In the genomic region with DNA sequence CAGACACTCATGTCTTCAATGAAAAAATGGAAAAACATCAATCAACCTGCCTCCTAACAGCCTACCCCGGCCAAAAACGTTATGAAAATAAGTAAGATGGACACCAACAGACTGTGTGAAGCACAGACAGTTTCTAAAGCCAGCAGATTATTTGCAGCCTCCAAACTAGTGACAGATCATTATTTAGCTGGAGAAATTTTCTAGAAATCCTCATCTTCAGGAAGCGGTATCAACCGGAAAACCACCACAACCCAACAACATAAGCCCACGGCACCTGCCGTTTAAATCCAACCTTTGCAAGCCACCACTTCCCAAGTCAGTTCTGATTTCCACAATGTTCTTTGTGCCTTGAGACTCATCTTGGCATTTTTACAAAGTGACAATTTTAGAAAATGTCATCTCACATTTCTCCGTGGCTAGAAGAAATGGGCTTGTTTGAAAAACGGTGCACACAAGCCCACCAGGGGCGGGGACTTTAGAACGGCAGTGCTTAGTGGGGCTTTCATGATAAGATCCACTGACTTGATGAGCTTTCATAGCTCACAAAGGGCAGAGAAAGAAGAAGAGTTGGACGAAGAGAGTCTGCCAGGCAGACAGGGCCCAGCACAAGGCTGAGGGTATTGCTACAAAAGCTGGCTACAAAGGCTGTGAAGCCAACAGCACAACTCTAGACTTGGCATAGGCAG, we compare ENCODE assay signal across 26 cellular contexts. TPM values are rescaled to one million over a fixed set of nuclear protein-coding genes. Genes with fewer than 3 reads are reported as not detected.
DNase-seq lines count a peak whose midpoint lies in the region; ATAC-seq and TF ChIP-seq lines count a peak whose summit lies in the region.
"Had no signal": no experiment of that assay in that cellular context is flagged by ENCODE, and none has a peak within 500 bp of the region (broad histone marks: within the 10 kb centered on the region; RNA-seq: fewer than 3 reads in every experiment).

No MANE protein-coding gene starts in this region.

- H3K27me3 ChIP-seq in CD8-positive, alpha-beta T cell (ENCODE audit: insufficient read depth, low read length) = no peaks in the 10 kb centered on the region
- no peaks in the 10 kb centered on the region for H3K27me3 ChIP-seq in skeletal muscle tissue (ENCODE audit: control insufficient read depth in 3 of 3, insufficient read depth in 3 of 3, low read length in 3 of 3)
- H3K27me3 ChIP-seq: Peyer's patch had no signal

- ATAC-seq in CD8-positive, alpha-beta T cell = no peak
- ATAC-seq in GM21576 (IDR thresholded peaks at IDR 0.05; ENCODE audit: unreplicated experiment) (no peak), HG03565 (IDR thresholded peaks at IDR 0.05; ENCODE audit: unreplicated experiment) (no peak), GM21515 (IDR thresholded peaks at IDR 0.05; ENCODE audit: unreplicated experiment) (no peak)

- no peak for TF ChIP-seq CTCF in CD8-positive, alpha-beta T cell (IDR thresholded peaks at IDR 0.05)

- H3K36me3 ChIP-seq in CD8-positive, alpha-beta T cell (ENCODE audit: insufficient read depth, low read length) = no peaks in the 10 kb centered on the region
- peaks cover 5 to 13% (median 10%) of the 10 kb centered on the region in 3 donors for H3K36me3 ChIP-seq in skeletal muscle tissue (ENCODE audit: control insufficient read depth in 3 of 3, insufficient read depth in 3 of 3, low read length in 3 of 3)
- H3K36me3 ChIP-seq: HAP-1, Peyer's patch had no signal

- no peaks in the 10 kb centered on the region for H3K36me3 Mint-ChIP-seq in CD8-positive, alpha-beta T cell
- no peaks in the 10 kb centered on the region for H3K36me3 Mint-ChIP-seq in activated T-helper 1 cell treated with anti-CD3 and anti-CD28 coated beads, Interleukin-12 subunit alpha, Interleukin-12 subunit beta, Interleukin-2, Interleukin-4 antibody, amounts not matched to agents 30 ng/mL and 10 ng/mL and 1 ng/mL, durations not matched to agents 14 hours and 24 hours and 36 hours (ENCODE audit: low read depth)
- H3K36me3 Mint-ChIP-seq: CD14-positive monocyte had no signal

- H3K9me3 ChIP-seq in CD8-positive, alpha-beta T cell (ENCODE audit: low read length) = no peaks in the 10 kb centered on the region
- H3K9me3 ChIP-seq in skeletal muscle tissue (ENCODE audit: control insufficient read depth in 3 of 3, low read length in 3 of 3) = peaks cover 0 to 8% (median 0%) of the 10 kb centered on the region in 3 donors
- H3K9me3 ChIP-seq: HAP-1, Peyer's patch had no signal

- intact Hi-C loops in CD8-positive, alpha-beta T cell (cut with DNase I, micrococcal nuclease) = no loop called here
- intact Hi-C loops in activated T-helper 1 cell treated with anti-CD3 and anti-CD28 coated beads, Interleukin-12 subunit alpha, Interleukin-12 subunit beta, Interleukin-2, Interleukin-4 antibody, amounts not matched to agents 30 ng/mL and 10 ng/mL and 1 ng/mL, durations not matched to agents 14 hours and 24 hours and 36 hours (cut with micrococcal nuclease) = no loop called here

- CTCF ChIA-PET in CD8-positive, alpha-beta T cell (lab: Charles Lee) = interaction anchor here (0.6 kb wide), 1 partner anchor 1025 kb away, joined by 4 read pairs; no protein-coding TSS in a partner anchor

- peaks cover 5% of the 10 kb centered on the region for H3K9me3 Mint-ChIP-seq in CD8-positive, alpha-beta T cell
- H3K9me3 Mint-ChIP-seq in activated T-helper 1 cell treated with anti-CD3 and anti-CD28 coated beads, Interleukin-12 subunit alpha, Interleukin-12 subunit beta, Interleukin-2, Interleukin-4 antibody, amounts not matched to agents 30 ng/mL and 10 ng/mL and 1 ng/mL, durations not matched to agents 14 hours and 24 hours and 36 hours = peaks cover 4% of the 10 kb centered on the region

- DNase-seq in CD8-positive, alpha-beta T cell = no peak
- DNase-seq in Jurkat, Clone E6-1 (ENCODE audit: low read depth, low spot score) = peak; percentile 96
- DNase-seq in activated T-helper 1 cell treated with anti-CD3 and anti-CD28 coated beads, Interleukin-12 subunit alpha, Interleukin-12 subunit beta, Interleukin-2, Interleukin-4 antibody, amounts not matched to agents 30 ng/mL and 10 ng/mL and 1 ng/mL, durations not matched to agents 14 hours and 24 hours and 36 hours (ENCODE audit: low spot score) = no peak
- DNase-seq: Calu3, DMS153, GOT3, HFFc6, KG1, NCI-H1092, NCI-H1417 treated with DMSO at 0.1 percent for 48 hours, NCI-H1694 treated with DMSO at 0.1 percent for 48 hours, NCI-H2081 treated with DMSO at 0.1 percent for 48 hours, NCI-H2171, NCI-H226, NCI-H510A, NCI-H69, OCI-M1, Peyer's patch, SHP77 treated with DMSO at 0.1 percent for 48 hours had no signal

- H3K4me1 Mint-ChIP-seq in CD8-positive, alpha-beta T cell (ENCODE audit: low read depth) = peaks cover 13% of the 10 kb centered on the region
- peaks cover 6% of the 10 kb centered on the region for H3K4me1 Mint-ChIP-seq in activated T-helper 1 cell treated with anti-CD3 and anti-CD28 coated beads, Interleukin-12 subunit alpha, Interleukin-12 subunit beta, Interleukin-2, Interleukin-4 antibody, amounts not matched to agents 30 ng/mL and 10 ng/mL and 1 ng/mL, durations not matched to agents 14 hours and 24 hours and 36 hours (ENCODE audit: low read depth)
- H3K4me1 Mint-ChIP-seq: CD14-positive monocyte had no signal

- no peak overlapping the region for H3K4me3 ChIP-seq in CD8-positive, alpha-beta T cell (ENCODE audit: low read depth, low read length)
- H3K4me3 ChIP-seq in Jurkat, Clone E6-1 (ENCODE audit: low read length) = peak overlapping the region; percentile 25
- no peak overlapping the region for H3K4me3 ChIP-seq in skeletal muscle tissue (ENCODE audit: low read length in 3 of 3)
- H3K4me3 ChIP-seq: HAP-1, Peyer's patch had no signal

- no peak overlapping the region for H3K27ac ChIP-seq in CD8-positive, alpha-beta T cell (ENCODE audit: low read depth, low read length)
- H3K27ac ChIP-seq in skeletal muscle tissue (ENCODE audit: low read depth, low read length) = peak overlapping the region; percentile 17
- H3K27ac ChIP-seq: Peyer's patch had no signal

- H3K4me1 ChIP-seq in CD8-positive, alpha-beta T cell (ENCODE audit: insufficient read depth, low read length) = no peaks in the 10 kb centered on the region
- peaks cover 21 to 26% (median 21%) of the 10 kb centered on the region in 3 donors for H3K4me1 ChIP-seq in skeletal muscle tissue (ENCODE audit: control insufficient read depth in 3 of 3, insufficient read depth in 3 of 3, low read length in 3 of 3)
- H3K4me1 ChIP-seq: HAP-1, Peyer's patch had no signal

- POLR2A ChIA-PET in CD8-positive, alpha-beta T cell (lab: Charles Lee) = no interaction called here

- H3K4me3 Mint-ChIP-seq in CD8-positive, alpha-beta T cell = no peak overlapping the region
- no peak overlapping the region for H3K4me3 Mint-ChIP-seq in activated T-helper 1 cell treated with anti-CD3 and anti-CD28 coated beads, Interleukin-12 subunit alpha, Interleukin-12 subunit beta, Interleukin-2, Interleukin-4 antibody, amounts not matched to agents 30 ng/mL and 10 ng/mL and 1 ng/mL, durations not matched to agents 14 hours and 24 hours and 36 hours
- H3K4me3 Mint-ChIP-seq: CD14-positive monocyte, HFFc6 had no signal

- peak overlapping the region; percentile 28 for H3K27ac Mint-ChIP-seq in CD8-positive, alpha-beta T cell
- H3K27ac Mint-ChIP-seq in activated T-helper 1 cell treated with anti-CD3 and anti-CD28 coated beads, Interleukin-12 subunit alpha, Interleukin-12 subunit beta, Interleukin-2, Interleukin-4 antibody, amounts not matched to agents 30 ng/mL and 10 ng/mL and 1 ng/mL, durations not matched to agents 14 hours and 24 hours and 36 hours = peak overlapping the region; percentile 52
- H3K27ac Mint-ChIP-seq: CD14-positive monocyte, HFFc6 had no signal

- H3K9ac ChIP-seq in skeletal muscle tissue (ENCODE audit: low read depth in 1 of 3, low read length in 3 of 3) = no peak overlapping the region

- peaks cover 4% of the 10 kb centered on the region for H3K27me3 Mint-ChIP-seq in CD8-positive, alpha-beta T cell (ENCODE audit: low read depth)
- peaks cover 5% of the 10 kb centered on the region for H3K27me3 Mint-ChIP-seq in activated T-helper 1 cell treated with anti-CD3 and anti-CD28 coated beads, Interleukin-12 subunit alpha, Interleukin-12 subunit beta, Interleukin-2, Interleukin-4 antibody, amounts not matched to agents 30 ng/mL and 10 ng/mL and 1 ng/mL, durations not matched to agents 14 hours and 24 hours and 36 hours (ENCODE audit: insufficient read depth)

RNA-seq across cellular contexts. Expression of a gene that starts 34.5 kb away (rescaled TPM):
- total RNA-seq in CD8-positive, alpha-beta T cell = not detected
- polyA plus RNA-seq in Jurkat, Clone E6-1 (2012; ENCODE audit: insufficient read depth, insufficient read length) = 10.0 TPM
- not detected in 2 replicates for total RNA-seq in activated T-helper 1 cell treated with anti-CD3 and anti-CD28 coated beads, Interleukin-12 subunit alpha, Interleukin-12 subunit beta, Interleukin-2, Interleukin-4 antibody, amounts not matched to agents 30 ng/mL and 10 ng/mL and 1 ng/mL, durations not matched to agents 14 hours and 24 hours and 36 hours
- total RNA-seq in skeletal muscle tissue = 10.4 TPM
- total RNA-seq: A673, Calu3, HFFc6, Peyer's patch had no signal
- polyA plus RNA-seq: CD14-positive monocyte had no signal

Comparison
In these comparisons a context has a peak if more than half of its experiments do, and no peak if none do; other contexts are left out.
1. RNA of a gene that starts 34.5 kb away (total RNA-seq): 10.4 TPM in skeletal muscle tissue (single experiment); not detected in CD8-positive, alpha-beta T cell and not detected in activated T-helper 1 cell treated with anti-CD3 and anti-CD28 coated beads, Interleukin-12 subunit alpha, Interleukin-12 subunit beta, Interleukin-2, Interleukin-4 antibody, amounts not matched to agents 30 ng/mL and 10 ng/mL and 1 ng/mL, durations not matched to agents 14 hours and 24 hours and 36 hours; every median in the first group is over 10 times any median in the second.